23 cellular contexts compared by ENCODE assay signal in the genomic region with DNA sequence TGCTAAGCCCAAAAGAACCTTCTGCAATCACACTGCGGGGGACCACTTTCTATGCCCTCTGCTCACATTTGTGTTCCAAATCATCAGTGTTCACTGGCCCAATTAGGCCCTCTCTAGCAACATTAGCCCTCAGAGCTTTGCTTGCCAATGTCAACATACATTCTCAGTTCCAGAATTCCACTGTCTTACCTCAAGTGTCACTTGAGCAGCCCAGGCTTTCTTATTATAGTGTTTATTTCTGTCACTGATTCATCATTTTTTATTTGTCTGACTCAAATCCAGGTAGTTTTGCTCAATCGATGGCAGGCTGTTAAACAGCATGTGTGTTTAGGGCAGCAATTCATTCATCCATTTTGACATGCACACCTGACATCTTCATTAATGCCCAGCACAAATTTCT.
"Had no signal": no experiment of that assay in that cellular context is flagged by ENCODE, and none has a peak within 500 bp of the region (broad histone marks: within the 10 kb centered on the region; RNA-seq: fewer than 3 reads in every experiment).

No MANE protein-coding gene starts in this region.

- H2AFZ ChIP-seq: PC-9 had no signal

- H3K36me3 ChIP-seq: Peyer's patch, SJCRH30 had no signal

- H3K27ac ChIP-seq: PC-9, Peyer's patch, SJCRH30 had no signal

- H3K9me3 ChIP-seq: Peyer's patch, SJCRH30 had no signal

- ATAC-seq: HepG2, Right ventricle myocardium inferior, SK-N-SH treated with all-trans-retinoic acid at 6 μM for 48 hours had no signal

- H3K4me2 ChIP-seq: PC-9 had no signal

- H3K4me1 ChIP-seq: Peyer's patch, SJCRH30 had no signal

- H3K4me3 ChIP-seq: PC-9, Peyer's patch, SJCRH30 had no signal

- H3K27me3 ChIP-seq: Peyer's patch, SJCRH30 had no signal

- DNase-seq: IMR-90, Karpas-422, KG1, MM.1S, NCI-H1436 treated with DMSO at 0.1 percent for 48 hours, NCI-H1694, NCI-H187 treated with DMSO at 0.1 percent for 48 hours, NCI-H2029 treated with DMSO at 0.1 percent for 48 hours, NCI-H2171, NCI-H226, NCI-H446, NCI-H510A, NCI-H524 treated with DMSO at 0.1 percent for 48 hours, NCI-H69, NCI-H774, PC-9, Peyer's patch, SHP77 treated with DMSO at 0.1 percent for 48 hours, SJCRH30, T-helper 1 cell had no signal
